2 cellular contexts compared by ENCODE assay signal in genomic region chr10:87921934-87922688, GRCh38.
TF ChIP-seq lines count a peak whose summit lies in the region.

No MANE protein-coding gene starts in this region.

TF ChIP-seq in liver, 16 proteins besides CTCF, POLR2A, EP300 and RAD21:
- TF ChIP-seq, protein P1, sequence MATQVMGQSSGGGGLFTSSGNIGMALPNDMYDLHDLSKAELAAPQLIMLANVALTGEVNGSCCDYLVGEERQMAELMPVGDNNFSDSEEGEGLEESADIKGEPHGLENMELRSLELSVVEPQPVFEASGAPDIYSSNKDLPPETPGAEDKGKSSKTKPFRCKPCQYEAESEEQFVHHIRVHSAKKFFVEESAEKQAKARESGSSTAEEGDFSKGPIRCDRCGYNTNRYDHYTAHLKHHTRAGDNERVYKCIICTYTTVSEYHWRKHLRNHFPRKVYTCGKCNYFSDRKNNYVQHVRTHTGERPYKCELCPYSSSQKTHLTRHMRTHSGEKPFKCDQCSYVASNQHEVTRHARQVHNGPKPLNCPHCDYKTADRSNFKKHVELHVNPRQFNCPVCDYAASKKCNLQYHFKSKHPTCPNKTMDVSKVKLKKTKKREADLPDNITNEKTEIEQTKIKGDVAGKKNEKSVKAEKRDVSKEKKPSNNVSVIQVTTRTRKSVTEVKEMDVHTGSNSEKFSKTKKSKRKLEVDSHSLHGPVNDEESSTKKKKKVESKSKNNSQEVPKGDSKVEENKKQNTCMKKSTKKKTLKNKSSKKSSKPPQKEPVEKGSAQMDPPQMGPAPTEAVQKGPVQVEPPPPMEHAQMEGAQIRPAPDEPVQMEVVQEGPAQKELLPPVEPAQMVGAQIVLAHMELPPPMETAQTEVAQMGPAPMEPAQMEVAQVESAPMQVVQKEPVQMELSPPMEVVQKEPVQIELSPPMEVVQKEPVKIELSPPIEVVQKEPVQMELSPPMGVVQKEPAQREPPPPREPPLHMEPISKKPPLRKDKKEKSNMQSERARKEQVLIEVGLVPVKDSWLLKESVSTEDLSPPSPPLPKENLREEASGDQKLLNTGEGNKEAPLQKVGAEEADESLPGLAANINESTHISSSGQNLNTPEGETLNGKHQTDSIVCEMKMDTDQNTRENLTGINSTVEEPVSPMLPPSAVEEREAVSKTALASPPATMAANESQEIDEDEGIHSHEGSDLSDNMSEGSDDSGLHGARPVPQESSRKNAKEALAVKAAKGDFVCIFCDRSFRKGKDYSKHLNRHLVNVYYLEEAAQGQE (IDR thresholded peaks at IDR 0.05) = peak; percentile 93
- TF ChIP-seq, protein P2, sequence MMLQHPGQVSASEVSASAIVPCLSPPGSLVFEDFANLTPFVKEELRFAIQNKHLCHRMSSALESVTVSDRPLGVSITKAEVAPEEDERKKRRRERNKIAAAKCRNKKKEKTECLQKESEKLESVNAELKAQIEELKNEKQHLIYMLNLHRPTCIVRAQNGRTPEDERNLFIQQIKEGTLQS (IDR thresholded peaks at IDR 0.05) = no peak
TF ChIP-seq in liver: peak in this region for 1.

TF ChIP-seq in HepG2, 621 proteins besides CTCF, POLR2A, EP300 and RAD21:
- TF ChIP-seq, protein P1 (IDR thresholded peaks at IDR 0.05; ENCODE audit: borderline replicate concordance in 1 of 2, low read depth in 1 of 2, low read length in 2 of 2) = peak in 1 of 2 experiments; percentile 85; a peak in 3 of 4 replicates
- no peak for TF ChIP-seq NR1H2 (CRISPR knock-in tag; IDR thresholded peaks at IDR 0.05; ENCODE audit: borderline replicate concordance, low read depth)
